In genomic region chr14:65280653-65281052, GRCh38 we compare ENCODE assay signal across 26 cellular contexts.
"Had no signal": no experiment of that assay in that cellular context is flagged by ENCODE, and none has a peak within 500 bp of the region (broad histone marks: within the 10 kb centered on the region; RNA-seq: fewer than 3 reads in every experiment).

No MANE protein-coding gene starts in this region.

- H3K27ac ChIP-seq: breast epithelium, coronary artery, epithelial cell of prostate, left lung, pancreas, psoas muscle, right atrium auricular region, spleen, uterus had no signal

- H3K36me3 Mint-ChIP-seq: activated CD4-positive, alpha-beta memory T cell treated with anti-CD3 and anti-CD28 coated beads for 36 hours; natural killer cell treated with Interleukin-12 subunit alpha and Interleukin-12 subunit beta and Interleukin-15 and Interleukin-18, amount 100 ng/mL, for 72 hours had no signal

- FAIRE-seq: astrocyte, kidney, pancreas had no signal

- H3K27me3 ChIP-seq: breast epithelium, left lung, pancreas, right atrium auricular region, spleen, tibial nerve, uterus had no signal

- DNase-seq: activated B cell treated with CpG ODN at 0.5 μM for 24 hours; activated CD4-positive, alpha-beta memory T cell treated with anti-CD3 and anti-CD28 coated beads for 36 hours; activated CD4-positive, alpha-beta T cell treated with anti-CD3 and anti-CD28 coated beads for 36 hours; activated effector memory CD4-positive, alpha-beta T cell treated with anti-CD3 and anti-CD28 coated beads, Interleukin-2, amount 50 U/mL, for 16 hours; activated naive CD4-positive, alpha-beta T cell treated with anti-CD3 and anti-CD28 coated beads, Interleukin-2, amount 10 ng/mL, durations not matched to agents 7 days and 5 days; activated T-cell treated with anti-CD3 and anti-CD28 coated beads, Interleukin-2, amount 50 U/mL, for 72 hours; foreskin fibroblast; kidney; midbrain; pancreas; psoas muscle; spleen; stimulated activated CD4-positive, alpha-beta T cell treated with anti-CD3 and anti-CD28 coated beads, Interleukin-4, amount 100 ng/mL, for 24 hours; stimulated activated naive CD8-positive, alpha-beta T cell treated with anti-CD3 and anti-CD28 coated beads, Interleukin-15, Interleukin-2, amounts not matched to agents 100 U/mL and 50 U/mL, for 24 hours; T-helper 1 cell; T1000; uterus had no signal

- H3K27me3 Mint-ChIP-seq: activated B cell treated with CpG ODN at 0.5 μM for 24 hours; activated CD4-positive, alpha-beta memory T cell treated with anti-CD3 and anti-CD28 coated beads for 36 hours; activated CD4-positive, alpha-beta T cell treated with anti-CD3 and anti-CD28 coated beads for 36 hours; activated naive CD4-positive, alpha-beta T cell treated with anti-CD3 and anti-CD28 coated beads, Interleukin-2, amount 10 ng/mL, durations not matched to agents 7 days and 5 days; natural killer cell treated with Interleukin-12 subunit alpha and Interleukin-12 subunit beta and Interleukin-15 and Interleukin-18, amount 100 ng/mL, for 72 hours had no signal

- ATAC-seq: activated CD4-positive, alpha-beta T cell treated with anti-CD3 and anti-CD28 coated beads for 36 hours; activated T-cell treated with anti-CD3 and anti-CD28 coated beads, Interleukin-2, amount 50 U/mL, for 72 hours; left lung; natural killer cell treated with Interleukin-12 subunit alpha and Interleukin-12 subunit beta and Interleukin-15 and Interleukin-18, amount 100 ng/mL, for 72 hours; pancreas; psoas muscle; stimulated activated naive CD8-positive, alpha-beta T cell treated with anti-CD3 and anti-CD28 coated beads, Interleukin-15, Interleukin-2, amounts not matched to agents 100 U/mL and 50 U/mL, for 24 hours had no signal

- H3K4me3 Mint-ChIP-seq: activated B cell treated with CpG ODN at 0.5 μM for 24 hours; activated CD4-positive, alpha-beta memory T cell treated with anti-CD3 and anti-CD28 coated beads for 36 hours; activated CD4-positive, alpha-beta T cell treated with anti-CD3 and anti-CD28 coated beads for 36 hours; activated naive CD4-positive, alpha-beta T cell treated with anti-CD3 and anti-CD28 coated beads, Interleukin-2, amount 10 ng/mL, durations not matched to agents 7 days and 5 days; natural killer cell treated with Interleukin-12 subunit alpha and Interleukin-12 subunit beta and Interleukin-15 and Interleukin-18, amount 100 ng/mL, for 72 hours had no signal

- H3K9me3 ChIP-seq: breast epithelium, left lung, pancreas, psoas muscle, right atrium auricular region, tibial nerve, uterus had no signal

- H3K27ac Mint-ChIP-seq: activated B cell treated with CpG ODN at 0.5 μM for 24 hours; activated CD4-positive, alpha-beta memory T cell treated with anti-CD3 and anti-CD28 coated beads for 36 hours; activated naive CD4-positive, alpha-beta T cell treated with anti-CD3 and anti-CD28 coated beads, Interleukin-2, amount 10 ng/mL, durations not matched to agents 7 days and 5 days; activated T-cell treated with anti-CD3 and anti-CD28 coated beads, Interleukin-2, amount 50 U/mL, for 72 hours; natural killer cell treated with Interleukin-12 subunit alpha and Interleukin-12 subunit beta and Interleukin-15 and Interleukin-18, amount 100 ng/mL, for 72 hours had no signal

- H3K36me3 ChIP-seq: breast epithelium, left lung, pancreas, right atrium auricular region, spleen, tibial nerve, uterus had no signal

- H3K4me3 ChIP-seq: breast epithelium, coronary artery, left lung, lung, pancreas, psoas muscle, right atrium auricular region, spleen, tibial nerve, uterus had no signal

- H3K4me1 ChIP-seq: breast epithelium, psoas muscle, uterus had no signal

- H3K9me3 Mint-ChIP-seq: activated B cell treated with CpG ODN at 0.5 μM for 24 hours; activated CD4-positive, alpha-beta memory T cell treated with anti-CD3 and anti-CD28 coated beads for 36 hours; activated naive CD4-positive, alpha-beta T cell treated with anti-CD3 and anti-CD28 coated beads, Interleukin-2, amount 10 ng/mL, durations not matched to agents 7 days and 5 days; activated T-cell treated with anti-CD3 and anti-CD28 coated beads, Interleukin-2, amount 50 U/mL, for 72 hours; natural killer cell treated with Interleukin-12 subunit alpha and Interleukin-12 subunit beta and Interleukin-15 and Interleukin-18, amount 100 ng/mL, for 72 hours had no signal
